Comparison of ENCODE assay signal across 20 cellular contexts in genomic region chr9:79149585-79149984, GRCh38.
DNase-seq lines count a peak whose midpoint lies in the region; ATAC-seq, FAIRE-seq and TF ChIP-seq lines count a peak whose summit lies in the region.
"Had no signal": no experiment of that assay in that cellular context is flagged by ENCODE, and none has a peak within 500 bp of the region (broad histone marks: within the 10 kb centered on the region; RNA-seq: fewer than 3 reads in every experiment).

No MANE protein-coding gene starts in this region.

- no peaks in the 10 kb centered on the region for H3K36me3 Mint-ChIP-seq in activated B cell treated with CpG ODN at 0.5 μM for 24 hours (ENCODE audit: low read depth)
- no peaks in the 10 kb centered on the region for H3K36me3 Mint-ChIP-seq in activated CD4-positive, alpha-beta T cell treated with anti-CD3 and anti-CD28 coated beads, Interleukin-2, amount 10 ng/mL, durations not matched to agents 24 days and 14 days (ENCODE audit: low read depth)

- TF ChIP-seq RAD21 in A549 (conservative IDR thresholded peaks at IDR 0.05 in 1 of 2, IDR thresholded peaks at IDR 0.05 in 1 of 2), result no peak

- POLR2A ChIA-PET in A549 (lab: Yijun Ruan, JAX), result no interaction called here
- POLR2A ChIA-PET in activated B cell treated with CpG ODN at 0.5 μM for 24 hours (lab: Charles Lee), result no interaction called here

- H4K5ac ChIP-seq in mesendoderm (ENCODE audit: low read length), result no peak overlapping the region

- H3K4me3 ChIP-seq in A549 (no peak overlapping the region), mesendoderm (ENCODE audit: low read length) (no peak overlapping the region)
- H3K4me3 ChIP-seq: GM23338, K562 had no signal

- no peak overlapping the region for H2BK120ac ChIP-seq in mesendoderm (ENCODE audit: low read depth, low read length)

- H3K9me3 ChIP-seq in A549, result no peaks in the 10 kb centered on the region
- H3K9me3 ChIP-seq: Caco-2 had no signal

- H3K4ac ChIP-seq in mesendoderm (ENCODE audit: low read depth, low read length), result no peak overlapping the region

- ATAC-seq in A549, result no peak
- peak; percentile 34 for ATAC-seq in activated B cell treated with CpG ODN at 0.5 μM for 24 hours (ENCODE audit: low read depth)
- ATAC-seq: GM23338, K562 had no signal

- no peak overlapping the region for H3K23ac ChIP-seq in mesendoderm (ENCODE audit: low read length)

- H3K4me1 ChIP-seq in A549 (no peaks in the 10 kb centered on the region), mesendoderm (ENCODE audit: control insufficient read depth, low read depth, low read length) (no peaks in the 10 kb centered on the region)
- H3K4me1 ChIP-seq: Caco-2 had no signal

- DNase-seq in A549 (ENCODE audit: low read depth in 1 of 2, low spot score in 1 of 2), result no peak
- DNase-seq in GM12891 (ENCODE audit: insufficient read length, low spot score), result no peak
- peak; percentile 40 for DNase-seq in MV-4-11 (lab: John Stamatoyannopoulos, UW)
- DNase-seq in activated B cell treated with CpG ODN at 0.5 μM for 24 hours, result no peak
- no peak for DNase-seq in cerebellar nuclear complex (lab: John Stamatoyannopoulos, UW)
- DNase-seq in stimulated activated CD4-positive, alpha-beta T cell treated with anti-CD3 and anti-CD28 coated beads, Interleukin-1b, Interleukin-23, amount 100 ng/mL, for 48 hours, result no peak
- DNase-seq in mesendoderm, result no peak
- DNase-seq in activated CD4-positive, alpha-beta T cell treated with anti-CD3 and anti-CD28 coated beads, Interleukin-2, amount 10 ng/mL, durations not matched to agents 24 days and 14 days, result no peak
- DNase-seq: AML-193; Caco-2; CD4-positive, alpha-beta T cell; GDM1; HCEC 1CT; IMR-90 had no signal

- no peak overlapping the region for H2AK5ac ChIP-seq in mesendoderm (ENCODE audit: low read length)

- no peaks in the 10 kb centered on the region for H3K4me1 Mint-ChIP-seq in activated B cell treated with CpG ODN at 0.5 μM for 24 hours
- no peaks in the 10 kb centered on the region for H3K4me1 Mint-ChIP-seq in activated CD4-positive, alpha-beta T cell treated with anti-CD3 and anti-CD28 coated beads, Interleukin-2, amount 10 ng/mL, durations not matched to agents 24 days and 14 days
- H3K4me1 Mint-ChIP-seq: GM23338 had no signal

- H3K27ac ChIP-seq in A549 (no peak overlapping the region), mesendoderm (ENCODE audit: low read depth, low read length) (no peak overlapping the region)
- H3K27ac ChIP-seq: C4-2B had no signal

- no peak overlapping the region for H3K4me2 ChIP-seq in A549
- H3K4me2 ChIP-seq in mesendoderm (ENCODE audit: low read length), result no peak overlapping the region
- H3K4me2 ChIP-seq: GM23338 had no signal

- no peaks in the 10 kb centered on the region for H3K9me3 Mint-ChIP-seq in activated B cell treated with CpG ODN at 0.5 μM for 24 hours
- H3K9me3 Mint-ChIP-seq in activated CD4-positive, alpha-beta T cell treated with anti-CD3 and anti-CD28 coated beads, Interleukin-2, amount 10 ng/mL, durations not matched to agents 24 days and 14 days, result no peaks in the 10 kb centered on the region
- H3K9me3 Mint-ChIP-seq: CD4-positive, alpha-beta T cell; GM23338 had no signal

- no peaks in the 10 kb centered on the region for H3K36me3 ChIP-seq in mesendoderm (ENCODE audit: control insufficient read depth, insufficient read depth, low read length)

- no peak overlapping the region for H3K27ac Mint-ChIP-seq in activated B cell treated with CpG ODN at 0.5 μM for 24 hours
- no peak overlapping the region for H3K27ac Mint-ChIP-seq in activated CD4-positive, alpha-beta T cell treated with anti-CD3 and anti-CD28 coated beads, Interleukin-2, amount 10 ng/mL, durations not matched to agents 24 days and 14 days
- H3K27ac Mint-ChIP-seq: CD4-positive, alpha-beta T cell; GM23338 had no signal

- FAIRE-seq in A549 (lab: Jason Lieb, UNC) (peak; percentile 18), GM12891 (lab: Jason Lieb, UNC) (no peak)
- FAIRE-seq: D721Med, GM19239, HTR-8/SVneo, K562 had no signal

- H2BK15ac ChIP-seq in mesendoderm (replicated peaks; ENCODE audit: low read depth), result no peak overlapping the region

- CTCF ChIA-PET in A549 (lab: Yijun Ruan, JAX), result no interaction called here
- CTCF ChIA-PET in activated B cell treated with CpG ODN at 0.5 μM for 24 hours (lab: Charles Lee), result no interaction called here

- 85% methylated on average over 2 of the region's 2 CpGs for WGBS in A549 (ENCODE audit: missing lambda C conversion rate)
- no CpG with 5 or more reads among the region's 2 CpGs for WGBS in mesendoderm (ENCODE audit: extremely low coverage, insufficient coverage, low lambda C conversion rate)

- H3K79me2 ChIP-seq in mesendoderm (ENCODE audit: control insufficient read depth, insufficient read depth, low read length), result no peaks in the 10 kb centered on the region

- no peak overlapping the region for H3K56ac ChIP-seq in mesendoderm (ENCODE audit: low read length)

- no peak overlapping the region for H3K18ac ChIP-seq in mesendoderm (ENCODE audit: low read length)

- no peaks in the 10 kb centered on the region for H3K79me1 ChIP-seq in mesendoderm (ENCODE audit: low read length)

- intact Hi-C loops in activated B cell treated with CpG ODN at 0.5 μM for 24 hours (cut with micrococcal nuclease), result no loop called here
- intact Hi-C loops in activated CD4-positive, alpha-beta T cell treated with anti-CD3 and anti-CD28 coated beads, Interleukin-2, amount 10 ng/mL, durations not matched to agents 24 days and 14 days (cut with micrococcal nuclease), result no loop called here

- H4K8ac ChIP-seq in mesendoderm (ENCODE audit: low read depth, low read length), result no peak overlapping the region

- no peak overlapping the region for H3K9ac ChIP-seq in mesendoderm (ENCODE audit: low read length)

- no peak overlapping the region for H3K4me3 Mint-ChIP-seq in activated B cell treated with CpG ODN at 0.5 μM for 24 hours
- H3K4me3 Mint-ChIP-seq in activated CD4-positive, alpha-beta T cell treated with anti-CD3 and anti-CD28 coated beads, Interleukin-2, amount 10 ng/mL, durations not matched to agents 24 days and 14 days, result no peak overlapping the region
- H3K4me3 Mint-ChIP-seq: CD4-positive, alpha-beta T cell; GM23338 had no signal

- no peaks in the 10 kb centered on the region for H3K27me3 Mint-ChIP-seq in activated B cell treated with CpG ODN at 0.5 μM for 24 hours
- no peaks in the 10 kb centered on the region for H3K27me3 Mint-ChIP-seq in activated CD4-positive, alpha-beta T cell treated with anti-CD3 and anti-CD28 coated beads, Interleukin-2, amount 10 ng/mL, durations not matched to agents 24 days and 14 days

- no peaks in the 10 kb centered on the region for H3K27me3 ChIP-seq in mesendoderm (ENCODE audit: insufficient read depth, low read length, poor library complexity)

- H2BK5ac ChIP-seq in mesendoderm (ENCODE audit: low read length), result no peak overlapping the region

- TF ChIP-seq POLR2A in A549 (IDR thresholded peaks at IDR 0.05; ENCODE audit: low read length), result no peak
- no peak for TF ChIP-seq POLR2A in GM12891 (IDR thresholded peaks at IDR 0.05; ENCODE audit: low read depth, low read length)

- TF ChIP-seq CTCF in A549 (IDR thresholded peaks at IDR 0.05), result no peak
- no peak for TF ChIP-seq CTCF in activated B cell treated with CpG ODN at 0.5 μM for 24 hours (IDR thresholded peaks at IDR 0.05)

- TF ChIP-seq EP300 in A549 (IDR thresholded peaks at IDR 0.05), result no peak

TF ChIP-seq in A549, 52 proteins besides CTCF, POLR2A, EP300 and RAD21:
- TF ChIP-seq HOXB13 (CRISPR knock-in tag; IDR thresholded peaks at IDR 0.05; ENCODE audit: low read depth) (no peak), MAFK (IDR thresholded peaks at IDR 0.05; ENCODE audit: partially characterized antibody) (no peak), RNF2 (IDR thresholded peaks at IDR 0.05; ENCODE audit: borderline replicate concordance, low read depth) (no peak), JUN (IDR thresholded peaks at IDR 0.05) (no peak), GATA3 (IDR thresholded peaks at IDR 0.05; ENCODE audit: borderline replicate concordance) (no peak), EHF (CRISPR knock-in tag; IDR thresholded peaks at IDR 0.05) (no peak), RCOR1 (IDR thresholded peaks at IDR 0.05; ENCODE audit: low read depth, low read length) (no peak), EHMT2 (IDR thresholded peaks at IDR 0.05; ENCODE audit: low read depth) (no peak)

TF ChIP-seq in GM12891, 5 proteins besides CTCF, POLR2A, EP300 and RAD21:
- peak; percentile 43; the same call in 1 of the 2 replicates for TF ChIP-seq SPI1 (IDR thresholded peaks at IDR 0.05; ENCODE audit: low read depth, low read length)
- TF ChIP-seq POLR2AphosphoS5 (IDR thresholded peaks at IDR 0.05; ENCODE audit: low read depth, low read length), result no peak
TF ChIP-seq in GM12891: peak in this region for 1.
